1 cellular context compared by ENCODE assay signal in genomic region chr7:9189683-9190082, GRCh38.
TF ChIP-seq lines count a peak whose summit lies in the region.

No MANE protein-coding gene starts in this region.

TF ChIP-seq in H1, 55 proteins besides CTCF, POLR2A, EP300 and RAD21 (continued from another document):
- TF ChIP-seq, protein P1, sequence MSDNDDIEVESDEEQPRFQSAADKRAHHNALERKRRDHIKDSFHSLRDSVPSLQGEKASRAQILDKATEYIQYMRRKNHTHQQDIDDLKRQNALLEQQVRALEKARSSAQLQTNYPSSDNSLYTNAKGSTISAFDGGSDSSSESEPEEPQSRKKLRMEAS (IDR thresholded peaks at IDR 0.05) = no peak
- TF ChIP-seq TAF1 (IDR thresholded peaks at IDR 0.05; ENCODE audit: low read depth, low read length) (no peak), BACH1 (IDR thresholded peaks at IDR 0.05; ENCODE audit: low read length) (no peak), TBP (IDR thresholded peaks at IDR 0.05; ENCODE audit: low read depth, low read length) (no peak), POLR2AphosphoS5 (IDR thresholded peaks at IDR 0.05; ENCODE audit: low read depth, low read length) (no peak), SAP30 (IDR thresholded peaks at IDR 0.05; ENCODE audit: insufficient read depth, insufficient replicate concordance, low read length) (no peak), KDM1A (IDR thresholded peaks at IDR 0.05; ENCODE audit: borderline replicate concordance, low read length) (no peak), BCL11A (IDR thresholded peaks at IDR 0.05; ENCODE audit: low read depth in 2 of 2, low read length in 2 of 2) (no peak), POU5F1 (IDR thresholded peaks at IDR 0.05; ENCODE audit: low read depth, low read length) (no peak), SP2 (IDR thresholded peaks at IDR 0.05; ENCODE audit: low read length) (no peak), USF2 (IDR thresholded peaks at IDR 0.05; ENCODE audit: low read length) (no peak), ATF3 (IDR thresholded peaks at IDR 0.05; ENCODE audit: insufficient read depth, low read depth, low read length) (no peak), FOSL1 (IDR thresholded peaks at IDR 0.05; ENCODE audit: insufficient read depth, low read depth, low read length) (no peak), CHD1 (IDR thresholded peaks at IDR 0.05; ENCODE audit: low read depth, low read length) (no peak), SIRT6 (IDR thresholded peaks at IDR 0.05; ENCODE audit: low read length) (no peak)
- TF ChIP-seq, protein P2, sequence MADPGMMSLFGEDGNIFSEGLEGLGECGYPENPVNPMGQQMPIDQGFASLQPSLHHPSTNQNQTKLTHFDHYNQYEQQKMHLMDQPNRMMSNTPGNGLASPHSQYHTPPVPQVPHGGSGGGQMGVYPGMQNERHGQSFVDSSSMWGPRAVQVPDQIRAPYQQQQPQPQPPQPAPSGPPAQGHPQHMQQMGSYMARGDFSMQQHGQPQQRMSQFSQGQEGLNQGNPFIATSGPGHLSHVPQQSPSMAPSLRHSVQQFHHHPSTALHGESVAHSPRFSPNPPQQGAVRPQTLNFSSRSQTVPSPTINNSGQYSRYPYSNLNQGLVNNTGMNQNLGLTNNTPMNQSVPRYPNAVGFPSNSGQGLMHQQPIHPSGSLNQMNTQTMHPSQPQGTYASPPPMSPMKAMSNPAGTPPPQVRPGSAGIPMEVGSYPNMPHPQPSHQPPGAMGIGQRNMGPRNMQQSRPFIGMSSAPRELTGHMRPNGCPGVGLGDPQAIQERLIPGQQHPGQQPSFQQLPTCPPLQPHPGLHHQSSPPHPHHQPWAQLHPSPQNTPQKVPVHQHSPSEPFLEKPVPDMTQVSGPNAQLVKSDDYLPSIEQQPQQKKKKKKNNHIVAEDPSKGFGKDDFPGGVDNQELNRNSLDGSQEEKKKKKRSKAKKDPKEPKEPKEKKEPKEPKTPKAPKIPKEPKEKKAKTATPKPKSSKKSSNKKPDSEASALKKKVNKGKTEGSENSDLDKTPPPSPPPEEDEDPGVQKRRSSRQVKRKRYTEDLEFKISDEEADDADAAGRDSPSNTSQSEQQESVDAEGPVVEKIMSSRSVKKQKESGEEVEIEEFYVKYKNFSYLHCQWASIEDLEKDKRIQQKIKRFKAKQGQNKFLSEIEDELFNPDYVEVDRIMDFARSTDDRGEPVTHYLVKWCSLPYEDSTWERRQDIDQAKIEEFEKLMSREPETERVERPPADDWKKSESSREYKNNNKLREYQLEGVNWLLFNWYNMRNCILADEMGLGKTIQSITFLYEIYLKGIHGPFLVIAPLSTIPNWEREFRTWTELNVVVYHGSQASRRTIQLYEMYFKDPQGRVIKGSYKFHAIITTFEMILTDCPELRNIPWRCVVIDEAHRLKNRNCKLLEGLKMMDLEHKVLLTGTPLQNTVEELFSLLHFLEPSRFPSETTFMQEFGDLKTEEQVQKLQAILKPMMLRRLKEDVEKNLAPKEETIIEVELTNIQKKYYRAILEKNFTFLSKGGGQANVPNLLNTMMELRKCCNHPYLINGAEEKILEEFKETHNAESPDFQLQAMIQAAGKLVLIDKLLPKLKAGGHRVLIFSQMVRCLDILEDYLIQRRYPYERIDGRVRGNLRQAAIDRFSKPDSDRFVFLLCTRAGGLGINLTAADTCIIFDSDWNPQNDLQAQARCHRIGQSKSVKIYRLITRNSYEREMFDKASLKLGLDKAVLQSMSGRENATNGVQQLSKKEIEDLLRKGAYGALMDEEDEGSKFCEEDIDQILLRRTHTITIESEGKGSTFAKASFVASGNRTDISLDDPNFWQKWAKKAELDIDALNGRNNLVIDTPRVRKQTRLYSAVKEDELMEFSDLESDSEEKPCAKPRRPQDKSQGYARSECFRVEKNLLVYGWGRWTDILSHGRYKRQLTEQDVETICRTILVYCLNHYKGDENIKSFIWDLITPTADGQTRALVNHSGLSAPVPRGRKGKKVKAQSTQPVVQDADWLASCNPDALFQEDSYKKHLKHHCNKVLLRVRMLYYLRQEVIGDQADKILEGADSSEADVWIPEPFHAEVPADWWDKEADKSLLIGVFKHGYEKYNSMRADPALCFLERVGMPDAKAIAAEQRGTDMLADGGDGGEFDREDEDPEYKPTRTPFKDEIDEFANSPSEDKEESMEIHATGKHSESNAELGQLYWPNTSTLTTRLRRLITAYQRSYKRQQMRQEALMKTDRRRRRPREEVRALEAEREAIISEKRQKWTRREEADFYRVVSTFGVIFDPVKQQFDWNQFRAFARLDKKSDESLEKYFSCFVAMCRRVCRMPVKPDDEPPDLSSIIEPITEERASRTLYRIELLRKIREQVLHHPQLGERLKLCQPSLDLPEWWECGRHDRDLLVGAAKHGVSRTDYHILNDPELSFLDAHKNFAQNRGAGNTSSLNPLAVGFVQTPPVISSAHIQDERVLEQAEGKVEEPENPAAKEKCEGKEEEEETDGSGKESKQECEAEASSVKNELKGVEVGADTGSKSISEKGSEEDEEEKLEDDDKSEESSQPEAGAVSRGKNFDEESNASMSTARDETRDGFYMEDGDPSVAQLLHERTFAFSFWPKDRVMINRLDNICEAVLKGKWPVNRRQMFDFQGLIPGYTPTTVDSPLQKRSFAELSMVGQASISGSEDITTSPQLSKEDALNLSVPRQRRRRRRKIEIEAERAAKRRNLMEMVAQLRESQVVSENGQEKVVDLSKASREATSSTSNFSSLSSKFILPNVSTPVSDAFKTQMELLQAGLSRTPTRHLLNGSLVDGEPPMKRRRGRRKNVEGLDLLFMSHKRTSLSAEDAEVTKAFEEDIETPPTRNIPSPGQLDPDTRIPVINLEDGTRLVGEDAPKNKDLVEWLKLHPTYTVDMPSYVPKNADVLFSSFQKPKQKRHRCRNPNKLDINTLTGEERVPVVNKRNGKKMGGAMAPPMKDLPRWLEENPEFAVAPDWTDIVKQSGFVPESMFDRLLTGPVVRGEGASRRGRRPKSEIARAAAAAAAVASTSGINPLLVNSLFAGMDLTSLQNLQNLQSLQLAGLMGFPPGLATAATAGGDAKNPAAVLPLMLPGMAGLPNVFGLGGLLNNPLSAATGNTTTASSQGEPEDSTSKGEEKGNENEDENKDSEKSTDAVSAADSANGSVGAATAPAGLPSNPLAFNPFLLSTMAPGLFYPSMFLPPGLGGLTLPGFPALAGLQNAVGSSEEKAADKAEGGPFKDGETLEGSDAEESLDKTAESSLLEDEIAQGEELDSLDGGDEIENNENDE (IDR thresholded peaks at IDR 0.05; ENCODE audit: insufficient replicate concordance, low read length) = no peak
